19 cellular contexts compared by ENCODE assay signal in genomic region chr22:49500076-49500460, GRCh38.
A peak's percentile ranks its signal among the peaks of the same experiment; 100 is the strongest.
DNase-seq lines count a peak whose midpoint lies in the region; ATAC-seq, FAIRE-seq and TF ChIP-seq lines count a peak whose summit lies in the region.
"Had no signal": no experiment of that assay in that cellular context is flagged by ENCODE, and none has a peak within 500 bp of the region (broad histone marks: within the 10 kb centered on the region; RNA-seq: fewer than 3 reads in every experiment).

No MANE protein-coding gene starts in this region.

- no peaks in the 10 kb centered on the region for H3K9me2 ChIP-seq in Karpas-422 (replicated peaks; ENCODE audit: insufficient read depth, low read length)

- H3K4me2 ChIP-seq in Karpas-422 (ENCODE audit: low read depth, low read length, poor library complexity, severe bottlenecking) (peak overlapping the region; percentile 61), K562 (ENCODE audit: insufficient read depth, low read length) (no peak overlapping the region)
- H3K4me2 ChIP-seq: BLaER1 had no signal

- DNase-seq in Karpas-422 (no peak), K562 (ENCODE audit: extremely low read depth in 1 of 4, low spot score in 3 of 4) (no peak), frontal cortex (ENCODE audit: low spot score in 2 of 2) (no peak), SKM-1 (lab: John Stamatoyannopoulos, UW; ENCODE audit: unreplicated experiment) (no peak)
- DNase-seq in stimulated activated CD4-positive, alpha-beta T cell treated with anti-CD3 and anti-CD28 coated beads, Interleukin-1b, Interleukin-23, amount 100 ng/mL, for 48 hours, result no peak
- no peak for DNase-seq in central memory CD4-positive, alpha-beta T cell
- DNase-seq: Caco-2; CD4-positive, CD25-positive, alpha-beta regulatory T cell; CD8-positive, alpha-beta T cell; DMS153; DND-41; GOT3 had no signal

- H2AFZ ChIP-seq in Karpas-422 (ENCODE audit: low read length) (no peak overlapping the region), K562 (ENCODE audit: low read depth, low read length) (no peak overlapping the region)

- no peak for ATAC-seq in K562
- ATAC-seq: CD8-positive, alpha-beta T cell had no signal

- FAIRE-seq in K562 (lab: Jason Lieb, UNC) (no peak), frontal cortex (lab: Jason Lieb, UNC) (peak; percentile 79)
- FAIRE-seq: A204.1, G401.6, GM12892, H54 had no signal

- no peak for TF ChIP-seq POLR2A in K562 (conservative IDR thresholded peaks at IDR 0.05)

- H3K27me3 ChIP-seq in Karpas-422 (ENCODE audit: low read length) (no peaks in the 10 kb centered on the region), K562 (ENCODE audit: control insufficient read depth in 2 of 2, insufficient read depth in 2 of 2, low read length in 2 of 2) (no peaks in the 10 kb centered on the region)
- H3K27me3 ChIP-seq: BLaER1 had no signal

- CTCF ChIA-PET in K562 (lab: Yijun Ruan, JAX; ENCODE audit: low intra/inter-chr PET ratio), result no interaction called here

- H3K9ac ChIP-seq in Karpas-422 (ENCODE audit: low read length), result peak overlapping the region; percentile 47; the same call in 1 of the 2 replicates
- H3K9ac ChIP-seq in K562 (ENCODE audit: insufficient read depth in 1 of 2, low read depth in 2 of 2, low read length in 2 of 2), result no peak overlapping the region
- H3K9ac ChIP-seq: BLaER1 had no signal

- H4K20me1 ChIP-seq in Karpas-422 (ENCODE audit: insufficient read depth, low read depth, low read length) (no peaks in the 10 kb centered on the region), K562 (replicated peaks; ENCODE audit: control insufficient read depth, insufficient read depth, low read length) (peaks cover 16% of the 10 kb centered on the region)
- H4K20me1 ChIP-seq: BLaER1 had no signal

- peaks cover 2% of the 10 kb centered on the region for H3K9me1 ChIP-seq in K562 (ENCODE audit: control insufficient read depth, insufficient read depth, low read length)

- intact Hi-C loops in K562 (cut with micrococcal nuclease), result no loop called here

- H3K36me3 ChIP-seq in Karpas-422 (ENCODE audit: insufficient read depth, low read length) (no peaks in the 10 kb centered on the region), K562 (ENCODE audit: control insufficient read depth, insufficient read depth, low read length) (peaks cover 2% of the 10 kb centered on the region)
- H3K36me3 ChIP-seq: BLaER1, HAP-1 had no signal

- H3K79me2 ChIP-seq in Karpas-422 (ENCODE audit: low read length), result peaks cover 52% of the 10 kb centered on the region
- peaks cover 31% of the 10 kb centered on the region for H3K79me2 ChIP-seq in K562 (ENCODE audit: control insufficient read depth, insufficient read depth, low read length)

- POLR2A ChIA-PET in K562 (lab: Yijun Ruan, JAX), result no interaction called here

- BruUV-seq in K562 (replicated peaks; lab: Mats Ljungman, UMichigan), result no TSS peak

- no peak for TF ChIP-seq RAD21 in K562 (CRISPR knock-in tag; conservative IDR thresholded peaks at IDR 0.05 in 1 of 2, IDR thresholded peaks at IDR 0.05 in 1 of 2)

- H3K27ac ChIP-seq in Karpas-422 (ENCODE audit: low read length) (peak overlapping the region; percentile 84), K562 (ENCODE audit: extremely low read depth, low read depth, low read length) (no peak overlapping the region)
- H3K27ac ChIP-seq: BLaER1, C4-2B had no signal

- no peak for TF ChIP-seq CTCF in K562 (IDR thresholded peaks at IDR 0.05 in 2 of 3, conservative IDR thresholded peaks at IDR 0.05 in 1 of 3; ENCODE audit: insufficient read depth in 2 of 3, low read depth in 1 of 3, low read length in 3 of 3)

- H3K9me3 ChIP-seq in Karpas-422 (ENCODE audit: low read length) (no peaks in the 10 kb centered on the region; the same call in 1 of the 2 replicates), K562 (replicated peaks; ENCODE audit: control insufficient read depth, insufficient read depth, low read depth, low read length) (no peaks in the 10 kb centered on the region; the same call in 1 of the 2 replicates)
- H3K9me3 ChIP-seq: HAP-1 had no signal

- no peak for TF ChIP-seq EP300 in K562 (IDR thresholded peaks at IDR 0.05; ENCODE audit: low read length)

- H3K4me3 ChIP-seq in Karpas-422 (ENCODE audit: low read length), result peak overlapping the region; percentile 33
- H3K4me3 ChIP-seq in K562, result no peak overlapping the region
- H3K4me3 ChIP-seq: BLaER1, HAP-1 had no signal

- in situ Hi-C loops in K562 (cut with MboI), result no loop called here

- H3K4me1 ChIP-seq in Karpas-422 (ENCODE audit: low read length) (peaks cover 61% of the 10 kb centered on the region), K562 (replicated peaks in 1 of 2; ENCODE audit: control insufficient read depth in 2 of 2, insufficient read depth in 2 of 2, low read length in 2 of 2) (no peaks in the 10 kb centered on the region; a peak in 3 of 5 replicates)
- H3K4me1 ChIP-seq: HAP-1 had no signal

TF ChIP-seq in K562, 482 proteins besides CTCF, POLR2A, EP300 and RAD21 (continues in another document):
- TF ChIP-seq ZBTB8A (IDR thresholded peaks at IDR 0.05; ENCODE audit: partially characterized antibody) (no peak), TAF9B (IDR thresholded peaks at IDR 0.05; ENCODE audit: partially characterized antibody) (peak; percentile 29), SAP30 (IDR thresholded peaks at IDR 0.05; ENCODE audit: borderline replicate concordance, insufficient read depth, low read depth, low read length, poor library complexity, severe bottlenecking) (no peak), ZFX (CRISPR knock-in tag; IDR thresholded peaks at IDR 0.05) (no peak), MAFK (IDR thresholded peaks at IDR 0.05; ENCODE audit: low read length) (no peak), ZNF778 (CRISPR knock-in tag; IDR thresholded peaks at IDR 0.05) (no peak), EP400 (IDR thresholded peaks at IDR 0.05) (0 out of 2 replicates have a peak, but pooled peaks have one; percentile 24), MTA1 (IDR thresholded peaks at IDR 0.05; ENCODE audit: borderline replicate concordance) (peak; percentile 93), ZFPM2 (CRISPR knock-in tag; IDR thresholded peaks at IDR 0.05) (peak; percentile 67; the same call in 1 of the 2 replicates), XRCC4 (IDR thresholded peaks at IDR 0.05; ENCODE audit: extremely low read depth, insufficient read depth, insufficient read length) (no peak), MYC (IDR thresholded peaks at IDR 0.05; ENCODE audit: low read depth, low read length) (no peak), MYC (CRISPR knock-in tag; IDR thresholded peaks at IDR 0.05; ENCODE audit: borderline replicate concordance, low read depth) (no peak), DACH1 (IDR thresholded peaks at IDR 0.05; ENCODE audit: partially characterized antibody) (peak; percentile 89), HIVEP1 (CRISPR knock-in tag; IDR thresholded peaks at IDR 0.05) (no peak), CHAMP1 (IDR thresholded peaks at IDR 0.05) (peak; percentile 52; the same call in 1 of the 2 replicates), CUX1 (CRISPR knock-in tag; IDR thresholded peaks at IDR 0.05) (peak; percentile 64; the same call in 1 of the 2 replicates)
